In the genomic region with DNA sequence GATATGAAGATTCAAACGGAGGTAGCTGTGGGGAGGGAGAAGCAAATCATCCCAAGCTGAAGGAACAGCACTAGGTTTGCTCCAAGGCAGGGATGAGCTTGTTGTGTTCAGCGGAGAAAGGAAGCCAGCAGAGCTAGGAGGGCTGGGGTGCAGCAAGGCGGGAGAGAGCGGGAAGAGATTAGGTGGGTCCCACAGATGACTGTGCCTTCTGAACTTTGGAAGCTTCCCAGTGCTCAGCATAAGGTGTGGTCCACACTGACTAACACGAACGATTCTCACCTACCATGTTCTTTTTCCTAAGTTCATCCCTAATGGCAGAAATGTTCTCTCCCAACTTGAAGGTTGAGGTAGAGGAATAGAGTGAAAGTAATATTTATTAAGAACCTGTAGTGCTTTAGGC, we compare ENCODE assay signal across 11 cellular contexts. TPM values are rescaled to one million over a fixed set of nuclear protein-coding genes. Genes with fewer than 3 reads are reported as not detected.
DNase-seq lines count a peak whose midpoint lies in the region; ATAC-seq, FAIRE-seq and TF ChIP-seq lines count a peak whose summit lies in the region.
"Had no signal": no experiment of that assay in that cellular context is flagged by ENCODE, and none has a peak within 500 bp of the region (broad histone marks: within the 10 kb centered on the region; RNA-seq: fewer than 3 reads in every experiment).

No MANE protein-coding gene starts in this region.

- no peaks in the 10 kb centered on the region for H3K27me3 ChIP-seq in small intestine (ENCODE audit: control insufficient read depth in 2 of 2, insufficient read depth in 2 of 2, low read length in 2 of 2)
- no peaks in the 10 kb centered on the region for H3K27me3 ChIP-seq in H7 (ENCODE audit: control insufficient read depth, insufficient read depth, low read length)

- POLR2A ChIA-PET in activated CD4-positive, alpha-beta T cell treated with anti-CD3 and anti-CD28 coated beads for 36 hours (lab: Charles Lee) = no interaction called here

- WGBS in small intestine, 3 donors = 28 to 64% (median 38%) methylated on average over 6 of the region's 6 CpGs

- peak overlapping the region; percentile 96 for H3K4me3 Mint-ChIP-seq in activated CD4-positive, alpha-beta T cell treated with anti-CD3 and anti-CD28 coated beads for 36 hours

- H3K4me1 ChIP-seq in small intestine (ENCODE audit: control insufficient read depth in 2 of 2, insufficient read depth in 1 of 2, low read depth in 1 of 2, low read length in 1 of 2) = peaks cover 6% of the 10 kb centered on the region in 2 donors

- H3K36me3 Mint-ChIP-seq in activated CD4-positive, alpha-beta T cell treated with anti-CD3 and anti-CD28 coated beads for 36 hours (ENCODE audit: low read depth) = peaks cover 36% of the 10 kb centered on the region

- TF ChIP-seq CTCF in WI38 (IDR thresholded peaks at IDR 0.05; ENCODE audit: low read depth, low read length) (no peak), fibroblast of mammary gland (conservative IDR thresholded peaks at IDR 0.05; ENCODE audit: control insufficient read depth, insufficient read depth, low read depth, low read length) (no peak)

- H3K27me3 Mint-ChIP-seq in activated CD4-positive, alpha-beta T cell treated with anti-CD3 and anti-CD28 coated beads for 36 hours = no peaks in the 10 kb centered on the region

- no peaks in the 10 kb centered on the region for H3K9me3 Mint-ChIP-seq in activated CD4-positive, alpha-beta T cell treated with anti-CD3 and anti-CD28 coated beads for 36 hours (ENCODE audit: low read depth)

- no peak overlapping the region for H3K27ac ChIP-seq in small intestine (ENCODE audit: low read depth in 1 of 2, low read length in 1 of 2)

- CTCF ChIA-PET in activated CD4-positive, alpha-beta T cell treated with anti-CD3 and anti-CD28 coated beads for 36 hours (lab: Charles Lee) = interaction anchor here (0.9 kb wide), 1 partner anchor 27 kb away, joined by 4 read pairs; no protein-coding TSS in a partner anchor

- FAIRE-seq in small intestine (lab: Jason Lieb, UNC) = no peak

- no peak for ATAC-seq in activated CD4-positive, alpha-beta T cell treated with anti-CD3 and anti-CD28 coated beads for 36 hours
- ATAC-seq in HG02870 (IDR thresholded peaks at IDR 0.05; ENCODE audit: unreplicated experiment) = no peak

- H3K36me3 ChIP-seq in small intestine (ENCODE audit: control insufficient read depth in 2 of 2, insufficient read depth in 2 of 2, low read length in 2 of 2) = peaks cover 10 to 15% of the 10 kb centered on the region in 2 donors
- peaks cover 18% of the 10 kb centered on the region for H3K36me3 ChIP-seq in H7 (replicated peaks; ENCODE audit: control insufficient read depth, insufficient read depth, low read length)

- intact Hi-C loops in activated CD4-positive, alpha-beta T cell treated with anti-CD3 and anti-CD28 coated beads for 36 hours (cut with DNase I, micrococcal nuclease) = loop anchor here in 1 of 2 experiments (5.0 to 10.0 kb wide), 2 partner anchors 938 to 1300 kb away; a partner anchor contains a TSS

- peak overlapping the region; percentile 89 for H3K27ac Mint-ChIP-seq in activated CD4-positive, alpha-beta T cell treated with anti-CD3 and anti-CD28 coated beads for 36 hours

- no peaks in the 10 kb centered on the region for H3K9me3 ChIP-seq in small intestine (ENCODE audit: control insufficient read depth, low read depth)

- H3K4me3 ChIP-seq in WI38 (ENCODE audit: low read depth, low read length) (peak overlapping the region; percentile 99), fibroblast of mammary gland (ENCODE audit: control insufficient read depth, low read depth, low read length) (peak overlapping the region; percentile 98), small intestine (ENCODE audit: low read depth in 1 of 2, low read length in 2 of 2) (peak overlapping the region in 1 of 2 donors; percentile 88), H7 (ENCODE audit: insufficient read depth, low read depth, low read length) (no peak overlapping the region)

- DNase-seq in activated CD4-positive, alpha-beta T cell treated with anti-CD3 and anti-CD28 coated beads for 36 hours = no peak
- no peak for DNase-seq in activated CD4-positive, alpha-beta T cell treated with anti-CD3 and anti-CD28 coated beads for 4 hours
- DNase-seq in fibroblast of mammary gland (ENCODE audit: low read depth) = no peak
- DNase-seq in small intestine = peak; percentile 30
- DNase-seq in H7 = no peak
- DNase-seq in SK-N-DZ (ENCODE audit: low spot score) = no peak
- DNase-seq: ACHN had no signal

- H3K4me1 Mint-ChIP-seq in activated CD4-positive, alpha-beta T cell treated with anti-CD3 and anti-CD28 coated beads for 36 hours = peaks cover 37% of the 10 kb centered on the region

RNA-seq across cellular contexts. Expression of a gene that starts 1.2 kb away (rescaled TPM):
- total RNA-seq in activated CD4-positive, alpha-beta T cell treated with anti-CD3 and anti-CD28 coated beads for 36 hours = 10 to 100 TPM; 42.7 to 48.9 TPM
- polyA plus RNA-seq in small intestine = 10 to 100 TPM; 15.7 to 19.7 (median 17.4) TPM
- total RNA-seq in H7 (2014; rRNA removed; shearing (Covaris generic)) = 48.2 and 53.2 TPM in 2 replicates
- polyA plus RNA-seq in SK-N-DZ (2014; cell fraction: cytosol; rRNA removed) = 122 and 147 TPM in 2 replicates
- polyA plus RNA-seq in SK-N-DZ (2014; cell fraction: nucleus; rRNA removed) = 79.9 and 108 TPM in 2 replicates

RNA-seq across cellular contexts. Expression of a gene that starts 22.7 kb away (rescaled TPM):
- total RNA-seq in activated CD4-positive, alpha-beta T cell treated with anti-CD3 and anti-CD28 coated beads for 36 hours = not detected
- not detected for polyA plus RNA-seq in small intestine
- not detected in 2 replicates for total RNA-seq in H7 (2014; rRNA removed; shearing (Covaris generic))
- polyA plus RNA-seq in SK-N-DZ (2014; cell fraction: cytosol; rRNA removed) = not detected in 2 replicates
- polyA plus RNA-seq in SK-N-DZ (2014; cell fraction: nucleus; rRNA removed) = not detected in 2 replicates
- total RNA-seq: liver had no signal
- polyA plus RNA-seq: adipose tissue, liver had no signal

RNA-seq across cellular contexts. Expression of a gene that starts 38.9 kb away (rescaled TPM):
- 100 to 1,000 TPM in 1 of 2 experiments, 10 to 100 TPM in 1; 96.5 to 101 TPM for total RNA-seq in activated CD4-positive, alpha-beta T cell treated with anti-CD3 and anti-CD28 coated beads for 36 hours
- 10 to 100 TPM; 13.2 to 17.5 (median 16.8) TPM for polyA plus RNA-seq in small intestine
- 75.6 and 91.7 TPM in 2 replicates for total RNA-seq in H7 (2014; rRNA removed; shearing (Covaris generic))
- polyA plus RNA-seq in SK-N-DZ (2014; cell fraction: cytosol; rRNA removed) = 73.7 and 78.2 TPM in 2 replicates
- polyA plus RNA-seq in SK-N-DZ (2014; cell fraction: nucleus; rRNA removed) = 38.1 and 43.3 TPM in 2 replicates
